Comparison of ENCODE assay signal across 22 cellular contexts in genomic region chrX:49262603-49263002, GRCh38. TPM values are rescaled to one million over a fixed set of nuclear protein-coding genes. Genes with fewer than 3 reads are reported as not detected.
"Had no signal": no experiment of that assay in that cellular context is flagged by ENCODE, and none has a peak within 500 bp of the region (broad histone marks: within the 10 kb centered on the region; RNA-seq: fewer than 3 reads in every experiment).

No MANE protein-coding gene starts in this region.

- H3K9ac ChIP-seq: SK-N-SH had no signal

- H3K27me3 Mint-ChIP-seq: brain had no signal

- H3K36me3 Mint-ChIP-seq: brain had no signal

- H3K27me3 ChIP-seq: suprapubic skin, transverse colon, uterus had no signal

- ATAC-seq: left ventricle myocardium superior had no signal

- H3K27ac ChIP-seq: epithelial cell of prostate, spleen, suprapubic skin, transverse colon, uterus had no signal

- H3K4me2 ChIP-seq: SK-N-SH had no signal

- H3K4me3 Mint-ChIP-seq: brain, endodermal cell had no signal

- H3K4me1 ChIP-seq: suprapubic skin, transverse colon, uterus had no signal

- H3K27ac Mint-ChIP-seq: brain, endodermal cell had no signal

- H3K4me3 ChIP-seq: spleen, suprapubic skin, transverse colon, uterus had no signal

- DNase-seq: activated CD4-positive, alpha-beta T cell treated with anti-CD3 and anti-CD28 coated beads for 48 hours; anterior cingulate cortex; caudate nucleus; endodermal cell; foreskin fibroblast; left ventricle myocardium superior; occipital lobe; retina; SHP77 treated with DMSO at 0.1 percent for 48 hours; SK-N-SH; stimulated activated CD8-positive, alpha-beta memory T cell treated with anti-CD3 and anti-CD28 coated beads, Interleukin-4, amount 100 ng/mL, for 48 hours; stimulated activated naive CD4-positive, alpha-beta T cell treated with Interleukin-2 at 50 U/mL for 16 hours; transverse colon; uterus had no signal

- H3K36me3 ChIP-seq: spleen, suprapubic skin, transverse colon, uterus had no signal

- H3K4me1 Mint-ChIP-seq: brain had no signal

- H3K9me3 ChIP-seq: SK-N-SH, spleen, suprapubic skin, transverse colon, uterus had no signal

RNA-seq across cellular contexts. Expression of gene FOXP3, which starts 1.9 kb away (rescaled TPM):
- total RNA-seq: glomerular endothelial cell, left ventricle myocardium superior, transverse colon, uterus had no signal
- polyA plus RNA-seq: neural cell had no signal

RNA-seq across cellular contexts. Expression of gene CACNA1F, which starts 29.5 kb away (rescaled TPM):
- total RNA-seq: occipital lobe had no signal
- polyA plus RNA-seq: neural cell, SK-N-SH had no signal

RNA-seq across cellular contexts. Expression of gene GAGE10, which starts 40.8 kb away (rescaled TPM):
- total RNA-seq: endodermal cell, glomerular endothelial cell, left ventricle myocardium superior, mononuclear cell, occipital lobe, posterior vena cava, spleen, suprapubic skin, transverse colon, uterus had no signal
- polyA plus RNA-seq: neural cell, SK-N-SH, spleen had no signal
